8 cellular contexts compared by ENCODE assay signal in genomic region chr12:51421266-51421884, GRCh38. TPM values are rescaled to one million over a fixed set of nuclear protein-coding genes. Genes with fewer than 3 reads are reported as not detected.
DNase-seq lines count a peak whose midpoint lies in the region; ATAC-seq and TF ChIP-seq lines count a peak whose summit lies in the region.

No MANE protein-coding gene starts in this region.

- ATAC-seq in CD4-positive, CD25-positive, alpha-beta regulatory T cell (ENCODE audit: low read depth in 2 of 2) = peak in 1 of 2 donors; percentile 40
- no peak for ATAC-seq in naive thymus-derived CD8-positive, alpha-beta T cell
- no peak for ATAC-seq in GM18867 (IDR thresholded peaks at IDR 0.05; ENCODE audit: unreplicated experiment)

- peak overlapping the region in 1 of 3 donors; percentile 22 for H3K27ac Mint-ChIP-seq in CD4-positive, CD25-positive, alpha-beta regulatory T cell
- H3K27ac Mint-ChIP-seq in H9 = no peak overlapping the region
- peak overlapping the region in 1 of 10 donors; percentile 35 for H3K27ac Mint-ChIP-seq in naive thymus-derived CD8-positive, alpha-beta T cell

- no peak overlapping the region for H4K91ac ChIP-seq in H9 (ENCODE audit: insufficient read length, low read depth, low read length)

- no peak for TF ChIP-seq POLR2A in erythroblast (IDR thresholded peaks at IDR 0.05; ENCODE audit: low read length)

- no peak overlapping the region for H3K23ac ChIP-seq in H9 (ENCODE audit: insufficient read length, low read depth, low read length)

- no peaks in the 10 kb centered on the region for H3K27me3 ChIP-seq in CD4-positive, CD25-positive, alpha-beta regulatory T cell (ENCODE audit: control insufficient read depth, insufficient read depth, low read length)
- H3K27me3 ChIP-seq in H9 (ENCODE audit: insufficient read depth, low read length) = no peaks in the 10 kb centered on the region

- H4K5ac ChIP-seq in H9 (ENCODE audit: insufficient read length, low read depth, low read length) = no peak overlapping the region

- H2BK15ac ChIP-seq in H9 (ENCODE audit: low read depth, low read length) = no peak overlapping the region

- DNase-seq in CD4-positive, CD25-positive, alpha-beta regulatory T cell = peak; percentile 5 to 72 (median 42)
- DNase-seq in H9 (peak; percentile 77), NCI-H446 (lab: John Stamatoyannopoulos, UW) (peak; percentile 57 to 82), erythroblast (lab: John Stamatoyannopoulos, UW) (peak; percentile 54 to 69), coronary artery (ENCODE audit: low spot score) (no peak)
- peak; percentile 32 to 50 for DNase-seq in activated CD4-positive, alpha-beta T cell treated with anti-CD3 and anti-CD28 coated beads, Interleukin-2, amount 50 U/mL, for 48 hours
- peak in 8 of 10 donors; percentile 14 to 56 (median 40) for DNase-seq in naive thymus-derived CD8-positive, alpha-beta T cell

- H3K4me1 ChIP-seq in CD4-positive, CD25-positive, alpha-beta regulatory T cell (ENCODE audit: control insufficient read depth, insufficient read depth, low read length, poor library complexity, severe bottlenecking) = peaks cover 15% of the 10 kb centered on the region
- no peaks in the 10 kb centered on the region; the same call in 1 of the 2 replicates for H3K4me1 ChIP-seq in H9 (ENCODE audit: insufficient read depth, low read length)

- no peak overlapping the region for H2BK120ac ChIP-seq in H9 (ENCODE audit: low read depth, low read length, poor library complexity, severe bottlenecking)

- no peak overlapping the region for H3K4me3 ChIP-seq in CD4-positive, CD25-positive, alpha-beta regulatory T cell (ENCODE audit: low read depth, low read length)
- H3K4me3 ChIP-seq in coronary artery = no peak overlapping the region

- H3K4me1 Mint-ChIP-seq in CD4-positive, CD25-positive, alpha-beta regulatory T cell = peaks cover 4 to 12% (median 8%) of the 10 kb centered on the region in 4 donors
- peaks cover 45% of the 10 kb centered on the region in 2 experiments for H3K4me1 Mint-ChIP-seq in H9
- H3K4me1 Mint-ChIP-seq in naive thymus-derived CD8-positive, alpha-beta T cell = peaks cover 10 to 15% (median 12%) of the 10 kb centered on the region in 4 donors

- no peaks in the 10 kb centered on the region for H3K9me3 Mint-ChIP-seq in CD4-positive, CD25-positive, alpha-beta regulatory T cell
- H3K9me3 Mint-ChIP-seq in H9 = no peaks in the 10 kb centered on the region
- no peaks in the 10 kb centered on the region for H3K9me3 Mint-ChIP-seq in naive thymus-derived CD8-positive, alpha-beta T cell

- no peaks in the 10 kb centered on the region for H3K36me3 ChIP-seq in CD4-positive, CD25-positive, alpha-beta regulatory T cell (ENCODE audit: control insufficient read depth, insufficient read depth, low read length)

- no peak overlapping the region for H2BK20ac ChIP-seq in H9 (ENCODE audit: low read depth, low read length, poor library complexity, severe bottlenecking)

- peak overlapping the region in 2 of 4 donors; percentile 29 to 40 for H3K4me3 Mint-ChIP-seq in CD4-positive, CD25-positive, alpha-beta regulatory T cell
- no peak overlapping the region for H3K4me3 Mint-ChIP-seq in H9
- no peak overlapping the region for H3K4me3 Mint-ChIP-seq in naive thymus-derived CD8-positive, alpha-beta T cell

- no peaks in the 10 kb centered on the region for H3K9me3 ChIP-seq in CD4-positive, CD25-positive, alpha-beta regulatory T cell (ENCODE audit: control insufficient read depth in 2 of 2, low read length in 2 of 2)
- no peaks in the 10 kb centered on the region for H3K9me3 ChIP-seq in H9 (ENCODE audit: control insufficient read depth, low read depth, low read length)

- H3K56ac ChIP-seq in H9 (ENCODE audit: insufficient read length, low read depth, low read length) = no peak overlapping the region

- POLR2A ChIA-PET in naive thymus-derived CD8-positive, alpha-beta T cell (lab: Charles Lee) = no interaction called here

- no peak overlapping the region for H2AK5ac ChIP-seq in H9 (ENCODE audit: insufficient read length, low read length)

- H3K14ac ChIP-seq in H9 (ENCODE audit: insufficient read depth, low read length) = no peak overlapping the region

- H3K27ac ChIP-seq in CD4-positive, CD25-positive, alpha-beta regulatory T cell (ENCODE audit: insufficient read depth, low read length, poor library complexity, severe bottlenecking) = no peak overlapping the region
- no peak overlapping the region for H3K27ac ChIP-seq in H9 (ENCODE audit: insufficient read length, low read depth, low read length)
- no peak overlapping the region for H3K27ac ChIP-seq in coronary artery

- H2AFZ ChIP-seq in H9 (ENCODE audit: low read length) = no peak overlapping the region

- no peaks in the 10 kb centered on the region for H3K79me2 ChIP-seq in H9 (ENCODE audit: insufficient read depth, low read length)

- peak; percentile 90 for TF ChIP-seq CTCF in H9 (conservative IDR thresholded peaks at IDR 0.05)
- no peak for TF ChIP-seq CTCF in coronary artery (IDR thresholded peaks at IDR 0.05)

- H3K9ac ChIP-seq in H9 (ENCODE audit: extremely low read depth, insufficient read length, low read length) = no peak overlapping the region

- H3K23me2 ChIP-seq in H9 (ENCODE audit: insufficient read length, low read depth, low read length, poor library complexity, severe bottlenecking) = peaks cover 7% of the 10 kb centered on the region

- WGBS in H9 (ENCODE audit: extremely low coverage, insufficient read length, low lambda C conversion rate) = no CpG with 5 or more reads among the region's 5 CpGs

- H2BK12ac ChIP-seq in H9 (ENCODE audit: insufficient read length, low read depth, low read length) = no peak overlapping the region

- H2BK5ac ChIP-seq in H9 (ENCODE audit: insufficient read length, low read length) = no peak overlapping the region

- no peaks in the 10 kb centered on the region for H3K36me3 Mint-ChIP-seq in CD4-positive, CD25-positive, alpha-beta regulatory T cell
- no peaks in the 10 kb centered on the region for H3K36me3 Mint-ChIP-seq in H9 (ENCODE audit: insufficient read depth in 1 of 3, low read depth in 3 of 3)
- H3K36me3 Mint-ChIP-seq in naive thymus-derived CD8-positive, alpha-beta T cell = no peaks in the 10 kb centered on the region

- no peak overlapping the region for H3K4me2 ChIP-seq in H9 (ENCODE audit: insufficient read depth, insufficient read length, low read length)

- no peak overlapping the region for H3K18ac ChIP-seq in H9 (ENCODE audit: insufficient read length, low read depth, low read length)

- H3K4ac ChIP-seq in H9 (ENCODE audit: low read depth, low read length) = no peak overlapping the region

- H3T11ph ChIP-seq in H9 (ENCODE audit: low read length) = no peak overlapping the region

- H3K27me3 Mint-ChIP-seq in CD4-positive, CD25-positive, alpha-beta regulatory T cell = no peaks in the 10 kb centered on the region
- H3K27me3 Mint-ChIP-seq in H9 (ENCODE audit: low read depth) = no peaks in the 10 kb centered on the region
- peaks cover 0 to 2% (median 0%) of the 10 kb centered on the region in 5 donors for H3K27me3 Mint-ChIP-seq in naive thymus-derived CD8-positive, alpha-beta T cell

- H4K8ac ChIP-seq in H9 (replicated peaks; ENCODE audit: insufficient read length, low read depth, low read length) = no peak overlapping the region

- H3K79me1 ChIP-seq in H9 (ENCODE audit: insufficient read depth, low read depth, low read length, poor library complexity, severe bottlenecking) = no peaks in the 10 kb centered on the region

- H4K20me1 ChIP-seq in H9 (ENCODE audit: control insufficient read depth, insufficient read depth, insufficient read length) = no peaks in the 10 kb centered on the region

RNA-seq across cellular contexts. Expression of gene SLC4A8, which starts 3.3 kb away (rescaled TPM):
- 3.5 TPM for total RNA-seq in CD4-positive, CD25-positive, alpha-beta regulatory T cell
- polyA plus RNA-seq in CD4-positive, CD25-positive, alpha-beta regulatory T cell = 1 to 10 TPM in 1 of 4 donors, under 1 TPM in 2, not detected in 1; 0.16 to 1.4 (median 0.57) TPM
- 18.0 and 26.3 TPM in 2 replicates for total RNA-seq in H9 (2021)
- under 1 TPM; 0.41 to 0.42 TPM for total RNA-seq in naive thymus-derived CD8-positive, alpha-beta T cell
- polyA plus RNA-seq in naive thymus-derived CD8-positive, alpha-beta T cell = under 1 TPM; 0.52 to 0.99 (median 0.58) TPM

RNA-seq across cellular contexts. Expression of gene GALNT6, which starts 30.2 kb away (rescaled TPM):
- 19.5 TPM for total RNA-seq in CD4-positive, CD25-positive, alpha-beta regulatory T cell
- polyA plus RNA-seq in CD4-positive, CD25-positive, alpha-beta regulatory T cell = 1 to 10 TPM; 2.3 to 4.8 (median 2.7) TPM
- total RNA-seq in H9 (2021) = 9.8 and 11.0 TPM in 2 replicates
- 1 to 10 TPM; 1.5 to 1.9 TPM for total RNA-seq in naive thymus-derived CD8-positive, alpha-beta T cell
- polyA plus RNA-seq in naive thymus-derived CD8-positive, alpha-beta T cell = 1 to 10 TPM; 4.4 to 8.3 (median 4.6) TPM
